Comparison of ENCODE assay signal across 22 cellular contexts in the genomic region with DNA sequence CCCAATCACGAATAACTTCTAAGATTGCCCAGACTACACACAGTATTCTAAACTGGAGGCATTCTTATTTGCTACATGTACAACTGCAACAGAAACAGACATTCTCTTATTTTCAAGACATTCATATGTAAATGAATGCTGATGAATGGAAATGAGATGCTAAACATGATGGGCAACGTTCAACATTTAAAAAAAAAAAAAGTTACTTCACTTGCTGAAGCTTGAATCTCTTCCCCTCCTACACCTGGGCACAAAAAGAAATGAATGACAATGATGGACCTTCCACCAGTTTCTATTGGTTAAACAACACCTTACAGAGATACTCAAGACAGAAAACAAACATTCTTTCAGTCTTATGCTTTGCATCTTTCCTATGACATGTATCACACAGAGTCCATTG.
DNase-seq lines count a peak whose midpoint lies in the region; ATAC-seq and TF ChIP-seq lines count a peak whose summit lies in the region.
"Had no signal": no experiment of that assay in that cellular context is flagged by ENCODE, and none has a peak within 500 bp of the region (broad histone marks: within the 10 kb centered on the region; RNA-seq: fewer than 3 reads in every experiment).

No MANE protein-coding gene starts in this region.

- peaks cover 70% of the 10 kb centered on the region for H3K4me1 ChIP-seq in GM23338 (ENCODE audit: insufficient read depth)

- H3K36me3 ChIP-seq in GM23338 (ENCODE audit: insufficient read depth) (no peaks in the 10 kb centered on the region), neural cell (ENCODE audit: insufficient read depth, low read length) (no peaks in the 10 kb centered on the region)
- H3K36me3 ChIP-seq: SJSA1 had no signal

- H3K36me3 Mint-ChIP-seq in GM23338 (ENCODE audit: low read depth) = no peaks in the 10 kb centered on the region
- H3K36me3 Mint-ChIP-seq in glutamatergic neuron (ENCODE audit: unreplicated experiment) = no peaks in the 10 kb centered on the region
- no peaks in the 10 kb centered on the region for H3K36me3 Mint-ChIP-seq in CD4-positive, alpha-beta T cell (ENCODE audit: low read depth)
- H3K36me3 Mint-ChIP-seq: CD8-positive, alpha-beta memory T cell had no signal

- intact Hi-C loops in CD4-positive, alpha-beta T cell (cut with DNase I, micrococcal nuclease) = no loop called here

- ATAC-seq in GM23338 = peak; percentile 45
- ATAC-seq in CD4-positive, alpha-beta T cell (ENCODE audit: poor library complexity) = no peak
- no peak for ATAC-seq in GM18909 (IDR thresholded peaks at IDR 0.05; ENCODE audit: poor library complexity, unreplicated experiment)
- ATAC-seq: Right ventricle myocardium inferior had no signal

- no peaks in the 10 kb centered on the region; the same call in 2 of the 3 replicates for H3K9me3 Mint-ChIP-seq in GM23338
- peaks cover 18% of the 10 kb centered on the region for H3K9me3 Mint-ChIP-seq in glutamatergic neuron (ENCODE audit: unreplicated experiment)
- H3K9me3 Mint-ChIP-seq in CD4-positive, alpha-beta T cell = peaks cover 4% of the 10 kb centered on the region

- CTCF ChIA-PET in CD4-positive, alpha-beta T cell (lab: Charles Lee) = no interaction called here

- H3K4me3 Mint-ChIP-seq in GM23338 = peak overlapping the region; percentile 54
- peak overlapping the region; percentile 17 for H3K4me3 Mint-ChIP-seq in glutamatergic neuron (ENCODE audit: unreplicated experiment)
- no peak overlapping the region for H3K4me3 Mint-ChIP-seq in CD4-positive, alpha-beta T cell
- H3K4me3 Mint-ChIP-seq: CD8-positive, alpha-beta memory T cell had no signal

- H3K27ac Mint-ChIP-seq in GM23338 = peak overlapping the region; percentile 97
- H3K27ac Mint-ChIP-seq in glutamatergic neuron (ENCODE audit: unreplicated experiment) = peak overlapping the region; percentile 97
- H3K27ac Mint-ChIP-seq in CD4-positive, alpha-beta T cell = no peak overlapping the region
- H3K27ac Mint-ChIP-seq: CD8-positive, alpha-beta memory T cell had no signal

- peak overlapping the region; percentile 69 for H3K4me2 ChIP-seq in GM23338
- peak overlapping the region; percentile 18 for H3K4me2 ChIP-seq in neural cell (ENCODE audit: low read length)

- no peak overlapping the region for H3K9ac ChIP-seq in neural cell (ENCODE audit: low read length)

- H3F3A ChIP-seq in GM23338 (replicated peaks; ENCODE audit: low read depth) = peaks cover 7% of the 10 kb centered on the region
- no peaks in the 10 kb centered on the region for H3F3A ChIP-seq in neural cell (ENCODE audit: insufficient read depth, low read length, poor library complexity, severe bottlenecking)

- H3K9me2 ChIP-seq in GM23338 (ENCODE audit: insufficient read depth) (no peaks in the 10 kb centered on the region), neural cell (ENCODE audit: insufficient read depth, low read length) (no peaks in the 10 kb centered on the region)

- H3K27me3 Mint-ChIP-seq in GM23338 (ENCODE audit: insufficient read depth, low read depth, poor library complexity) (peaks cover 3% of the 10 kb centered on the region), glutamatergic neuron (ENCODE audit: unreplicated experiment) (peaks cover 10% of the 10 kb centered on the region)
- H3K27me3 Mint-ChIP-seq in CD4-positive, alpha-beta T cell = no peaks in the 10 kb centered on the region
- H3K27me3 Mint-ChIP-seq: CD8-positive, alpha-beta memory T cell had no signal

- H3K27me3 ChIP-seq in GM23338 (ENCODE audit: insufficient read depth) (no peaks in the 10 kb centered on the region), neural cell (ENCODE audit: insufficient read depth, low read depth, low read length) (no peaks in the 10 kb centered on the region)
- H3K27me3 ChIP-seq in CD4-positive, alpha-beta T cell (ENCODE audit: control insufficient read depth, insufficient read depth, low read length) = no peaks in the 10 kb centered on the region
- H3K27me3 ChIP-seq: SJSA1 had no signal

- H3K79me2 ChIP-seq in GM23338 (replicated peaks; ENCODE audit: insufficient read depth) (no peaks in the 10 kb centered on the region), neural cell (replicated peaks; ENCODE audit: insufficient read depth, low read length) (no peaks in the 10 kb centered on the region)

- TF ChIP-seq RAD21 in neural cell (conservative IDR thresholded peaks at IDR 0.05) = no peak

- no peak for TF ChIP-seq EP300 in neural cell (conservative IDR thresholded peaks at IDR 0.05; ENCODE audit: poor library complexity, severe bottlenecking)

- H3K9me3 ChIP-seq in neural cell (ENCODE audit: low read length) = no peaks in the 10 kb centered on the region
- H3K9me3 ChIP-seq in CD4-positive, alpha-beta T cell (ENCODE audit: control insufficient read depth, low read length) = peaks cover 4% of the 10 kb centered on the region
- H3K9me3 ChIP-seq: SJSA1 had no signal

- H3K4me1 Mint-ChIP-seq in GM23338 (peaks cover 86% of the 10 kb centered on the region), glutamatergic neuron (ENCODE audit: low read depth, unreplicated experiment) (peaks cover 71% of the 10 kb centered on the region)
- no peaks in the 10 kb centered on the region for H3K4me1 Mint-ChIP-seq in CD4-positive, alpha-beta T cell (ENCODE audit: low read depth)
- H3K4me1 Mint-ChIP-seq: CD8-positive, alpha-beta memory T cell had no signal

- H4K20me1 ChIP-seq in GM23338 (replicated peaks; ENCODE audit: insufficient read depth) (no peaks in the 10 kb centered on the region), neural cell (ENCODE audit: insufficient read depth) (no peaks in the 10 kb centered on the region)

- peak overlapping the region; percentile 36 for H3K4me3 ChIP-seq in GM23338
- no peak overlapping the region for H3K4me3 ChIP-seq in neural cell (ENCODE audit: low read length)
- H3K4me3 ChIP-seq: SJSA1 had no signal

- TF ChIP-seq CTCF in GM23338 (conservative IDR thresholded peaks at IDR 0.05; ENCODE audit: low read depth in 2 of 2) (no peak), glutamatergic neuron (IDR thresholded peaks at IDR 0.05; ENCODE audit: partially characterized antibody, unreplicated experiment) (no peak), neural cell (IDR thresholded peaks at IDR 0.05; ENCODE audit: poor library complexity, severe bottlenecking) (no peak)
- TF ChIP-seq CTCF in CD4-positive, alpha-beta T cell (IDR thresholded peaks at IDR 0.05) = no peak

- no peak overlapping the region for H2AFZ ChIP-seq in GM23338
- no peak overlapping the region for H2AFZ ChIP-seq in neural cell (ENCODE audit: low read depth, low read length)

- H3K27ac ChIP-seq in GM23338 (ENCODE audit: low read depth) = peak overlapping the region; percentile 99
- peak overlapping the region; percentile 40 for H3K27ac ChIP-seq in neural cell (ENCODE audit: low read length)
- no peak overlapping the region for H3K27ac ChIP-seq in CD4-positive, alpha-beta T cell (ENCODE audit: low read depth, low read length)
- H3K27ac ChIP-seq: SJSA1 had no signal

- DNase-seq in GM23338 (ENCODE audit: low spot score) (peak; percentile 85), NCI-H526 (lab: John Stamatoyannopoulos, UW) (peak; percentile 83 to 84), glutamatergic neuron (no peak), putamen (ENCODE audit: low spot score) (no peak)
- no peak for DNase-seq in CD4-positive, alpha-beta T cell
- no peak for DNase-seq in activated CD8-positive, alpha-beta memory T cell treated with anti-CD3 and anti-CD28 coated beads for 24 hours
- DNase-seq: 8988T; AML-193; C1 segment of cervical spinal cord; Calu3; CD8-positive, alpha-beta memory T cell; DMS153; Karpas-422; MV-4-11; NCI-H1105 treated with DMSO at 0.1 percent for 48 hours; NCI-H2081; NCI-H2171 treated with DMSO at 0.1 percent for 48 hours; OCI-M1 had no signal

- POLR2A ChIA-PET in CD4-positive, alpha-beta T cell (lab: Charles Lee) = no interaction called here

TF ChIP-seq in GM23338, 12 proteins besides CTCF, POLR2A, EP300 and RAD21:
- TF ChIP-seq JUNB (IDR thresholded peaks at IDR 0.05; ENCODE audit: unreplicated experiment) (no peak), ZNF331 (CRISPR knock-in tag; IDR thresholded peaks at IDR 0.05; ENCODE audit: low read depth) (no peak), CREB1 (CRISPR knock-in tag; IDR thresholded peaks at IDR 0.05; ENCODE audit: low read depth) (no peak), ZNF114 (CRISPR knock-in tag; IDR thresholded peaks at IDR 0.05) (no peak), NANOG (IDR thresholded peaks at IDR 0.05; ENCODE audit: borderline replicate concordance) (peak; percentile 76), STAT1 (IDR thresholded peaks at IDR 0.05; ENCODE audit: unreplicated experiment) (no peak)

TF ChIP-seq in neural cell, 6 proteins besides CTCF, POLR2A, EP300 and RAD21:
- no peak for TF ChIP-seq MXI1 (conservative IDR thresholded peaks at IDR 0.05; ENCODE audit: poor library complexity, severe bottlenecking)
- TF ChIP-seq, protein P1, sequence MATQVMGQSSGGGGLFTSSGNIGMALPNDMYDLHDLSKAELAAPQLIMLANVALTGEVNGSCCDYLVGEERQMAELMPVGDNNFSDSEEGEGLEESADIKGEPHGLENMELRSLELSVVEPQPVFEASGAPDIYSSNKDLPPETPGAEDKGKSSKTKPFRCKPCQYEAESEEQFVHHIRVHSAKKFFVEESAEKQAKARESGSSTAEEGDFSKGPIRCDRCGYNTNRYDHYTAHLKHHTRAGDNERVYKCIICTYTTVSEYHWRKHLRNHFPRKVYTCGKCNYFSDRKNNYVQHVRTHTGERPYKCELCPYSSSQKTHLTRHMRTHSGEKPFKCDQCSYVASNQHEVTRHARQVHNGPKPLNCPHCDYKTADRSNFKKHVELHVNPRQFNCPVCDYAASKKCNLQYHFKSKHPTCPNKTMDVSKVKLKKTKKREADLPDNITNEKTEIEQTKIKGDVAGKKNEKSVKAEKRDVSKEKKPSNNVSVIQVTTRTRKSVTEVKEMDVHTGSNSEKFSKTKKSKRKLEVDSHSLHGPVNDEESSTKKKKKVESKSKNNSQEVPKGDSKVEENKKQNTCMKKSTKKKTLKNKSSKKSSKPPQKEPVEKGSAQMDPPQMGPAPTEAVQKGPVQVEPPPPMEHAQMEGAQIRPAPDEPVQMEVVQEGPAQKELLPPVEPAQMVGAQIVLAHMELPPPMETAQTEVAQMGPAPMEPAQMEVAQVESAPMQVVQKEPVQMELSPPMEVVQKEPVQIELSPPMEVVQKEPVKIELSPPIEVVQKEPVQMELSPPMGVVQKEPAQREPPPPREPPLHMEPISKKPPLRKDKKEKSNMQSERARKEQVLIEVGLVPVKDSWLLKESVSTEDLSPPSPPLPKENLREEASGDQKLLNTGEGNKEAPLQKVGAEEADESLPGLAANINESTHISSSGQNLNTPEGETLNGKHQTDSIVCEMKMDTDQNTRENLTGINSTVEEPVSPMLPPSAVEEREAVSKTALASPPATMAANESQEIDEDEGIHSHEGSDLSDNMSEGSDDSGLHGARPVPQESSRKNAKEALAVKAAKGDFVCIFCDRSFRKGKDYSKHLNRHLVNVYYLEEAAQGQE (IDR thresholded peaks at IDR 0.05; ENCODE audit: borderline replicate concordance) = no peak
- TF ChIP-seq EZH2 (IDR thresholded peaks at IDR 0.05; ENCODE audit: borderline replicate concordance, insufficient read depth, low read length, poor library complexity, severe bottlenecking) = no peak
- no peak for TF ChIP-seq POLR2AphosphoS5 (IDR thresholded peaks at IDR 0.05)
- no peak for TF ChIP-seq TAF1 (IDR thresholded peaks at IDR 0.05; ENCODE audit: low read depth)
- no peak for TF ChIP-seq SMC3 (conservative IDR thresholded peaks at IDR 0.05; ENCODE audit: poor library complexity)
TF ChIP-seq in neural cell: peak in this region for 0.

Comparison
In these comparisons a context has a peak if more than half of its experiments do, and no peak if none do; other contexts are left out.
1. DNase-seq: peak in GM23338 (single experiment) and NCI-H526 (2 of 2); none in glutamatergic neuron (single experiment), CD4-positive, alpha-beta T cell (0 of 10), putamen (single experiment) and activated CD8-positive, alpha-beta memory T cell treated with anti-CD3 and anti-CD28 coated beads for 24 hours (single experiment).